Comparison of ENCODE assay signal across 11 cellular contexts in the genomic region with DNA sequence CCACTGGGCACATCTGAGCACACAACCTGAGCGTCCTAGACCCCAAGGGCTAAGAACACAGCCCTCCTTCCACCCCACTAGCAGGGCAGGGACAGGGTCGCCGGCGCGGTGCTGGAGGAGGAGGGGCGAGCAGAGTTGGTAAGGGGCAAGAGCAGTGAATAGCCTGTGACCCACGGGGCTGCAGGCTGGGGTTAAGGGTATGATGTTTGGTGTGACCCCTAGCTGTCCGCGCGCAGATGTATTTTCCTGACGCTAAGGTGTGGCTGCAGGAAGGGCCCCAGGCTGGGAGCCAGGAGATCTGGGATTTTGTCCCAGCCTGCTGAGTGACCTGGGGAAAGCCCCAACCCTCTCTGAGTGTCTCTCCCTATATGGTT. TPM values are rescaled to one million over a fixed set of nuclear protein-coding genes. Genes with fewer than 3 reads are reported as not detected.
DNase-seq lines count a peak whose midpoint lies in the region; ATAC-seq and TF ChIP-seq lines count a peak whose summit lies in the region.
"Had no signal": no experiment of that assay in that cellular context is flagged by ENCODE, and none has a peak within 500 bp of the region (broad histone marks: within the 10 kb centered on the region; RNA-seq: fewer than 3 reads in every experiment).

No MANE protein-coding gene starts in this region.

- no peaks in the 10 kb centered on the region for H3K36me3 Mint-ChIP-seq in activated CD4-positive, alpha-beta memory T cell treated with anti-CD3 and anti-CD28 coated beads for 36 hours

- WGBS in transverse colon (ENCODE audit: low coverage in 1 of 2), 2 donors = 33 to 46% methylated on average over 5 to 11 of the region's 11 CpGs
- 57 to 62% (median 60%) methylated on average over 11 of the region's 11 CpGs for WGBS in ovary, 3 donors

- H3K27ac Mint-ChIP-seq in activated CD4-positive, alpha-beta memory T cell treated with anti-CD3 and anti-CD28 coated beads for 36 hours = no peak overlapping the region

- H3K9me3 ChIP-seq in left ventricle myocardium inferior (replicated peaks) = no peaks in the 10 kb centered on the region
- H3K9me3 ChIP-seq in iPS-18a (ENCODE audit: control insufficient read depth, low read depth, low read length) = no peaks in the 10 kb centered on the region
- H3K9me3 ChIP-seq in transverse colon = no peaks in the 10 kb centered on the region
- no peaks in the 10 kb centered on the region for H3K9me3 ChIP-seq in ovary

- H3K4me1 ChIP-seq in left ventricle myocardium inferior = peaks cover 84% of the 10 kb centered on the region
- H3K4me1 ChIP-seq in iPS-18a (ENCODE audit: control insufficient read depth, low read depth, low read length) = peaks cover 22% of the 10 kb centered on the region
- H3K4me1 ChIP-seq in transverse colon = peaks cover 35 to 57% (median 41%) of the 10 kb centered on the region in 4 donors
- peaks cover 18% of the 10 kb centered on the region for H3K4me1 ChIP-seq in ovary (ENCODE audit: insufficient read depth)

- CTCF ChIA-PET in activated CD4-positive, alpha-beta memory T cell treated with anti-CD3 and anti-CD28 coated beads for 36 hours (lab: Charles Lee) = interaction anchor here (1.4 to 3.9 kb wide), 5 partner anchors 158 to 236 kb away, joined by 3 to 34 read pairs (median 19); a partner anchor contains a TSS

- in situ Hi-C loops in transverse colon (cut with MboI; ENCODE audit: low pct_ligation_motif_present in 1 of 4, low pct_unique_long_range_greater_than_20kb in 1 of 4, low sequenced_read_pairs in 3 of 4) = loop anchor here in 3 of 4 donors (5.0 to 10.0 kb wide), 3 partner anchors 166 to 176 kb away; a partner anchor contains a TSS

- ATAC-seq in left cardiac atrium = no peak
- ATAC-seq: activated CD4-positive, CD25-positive, alpha-beta regulatory T cell treated with anti-CD3 and anti-CD28 coated beads, Interleukin-2, amount 50 U/mL, for 24 hours had no signal

- TF ChIP-seq EP300 in transverse colon (IDR thresholded peaks at IDR 0.05; ENCODE audit: low read depth) = no peak
- no peak for TF ChIP-seq EP300 in ovary (IDR thresholded peaks at IDR 0.05)

- peak overlapping the region; percentile 81 for H3K4me3 Mint-ChIP-seq in activated CD4-positive, alpha-beta memory T cell treated with anti-CD3 and anti-CD28 coated beads for 36 hours

- H3K36me3 ChIP-seq in left ventricle myocardium inferior (no peaks in the 10 kb centered on the region), iPS-18a (ENCODE audit: control insufficient read depth, low read depth, low read length) (no peaks in the 10 kb centered on the region), transverse colon (no peaks in the 10 kb centered on the region), ovary (no peaks in the 10 kb centered on the region)

- peak overlapping the region; percentile 99 for H3K27ac ChIP-seq in left ventricle myocardium inferior (replicated peaks)
- H3K27ac ChIP-seq in iPS-18a (ENCODE audit: low read length) = no peak overlapping the region
- peak overlapping the region; percentile 96 to 97 (median 96) for H3K27ac ChIP-seq in transverse colon
- no peak overlapping the region for H3K27ac ChIP-seq in ovary

- intact Hi-C loops in left ventricle myocardium inferior (cut with micrococcal nuclease) = no loop called here
- intact Hi-C loops in left cardiac atrium (cut with DNase I) = loop anchor here in 1 of 2 donors (5.0 kb wide), 1 partner anchor 88 kb away; no protein-coding TSS in a partner anchor
- intact Hi-C loops in activated CD4-positive, alpha-beta memory T cell treated with anti-CD3 and anti-CD28 coated beads for 36 hours (cut with micrococcal nuclease) = loop anchor here (5.0 to 10.0 kb wide), 3 partner anchors 252 to 413 kb away; a partner anchor contains a TSS
- intact Hi-C loops in transverse colon (cut with DNase I; ENCODE audit: low total_unique reads) = no loop called here
- intact Hi-C loops in ovary (cut with DNase I) = loop anchor here (5.0 to 10.0 kb wide), 3 partner anchors 158 to 416 kb away; a partner anchor contains a TSS

- no peaks in the 10 kb centered on the region for H3K9me3 Mint-ChIP-seq in activated CD4-positive, alpha-beta memory T cell treated with anti-CD3 and anti-CD28 coated beads for 36 hours

- H3K27me3 Mint-ChIP-seq in activated CD4-positive, alpha-beta memory T cell treated with anti-CD3 and anti-CD28 coated beads for 36 hours = no peaks in the 10 kb centered on the region

- DNase-seq in left ventricle myocardium inferior = no peak
- DNase-seq in left cardiac atrium = no peak
- DNase-seq in activated CD4-positive, alpha-beta memory T cell treated with anti-CD3 and anti-CD28 coated beads for 36 hours = no peak
- DNase-seq in transverse colon = no peak
- no peak for DNase-seq in NCI-H146 (lab: John Stamatoyannopoulos, UW)
- DNase-seq in COR-L47 (lab: John Stamatoyannopoulos, UW) = no peak
- DNase-seq in ovary = no peak

- H3K9ac ChIP-seq in iPS-18a (ENCODE audit: low read length) = no peak overlapping the region

- peak overlapping the region; percentile 100 for H3K4me3 ChIP-seq in left ventricle myocardium inferior
- peak overlapping the region; percentile 25 for H3K4me3 ChIP-seq in iPS-18a (ENCODE audit: low read length)
- peak overlapping the region in 2 of 4 donors; percentile 85 to 87 for H3K4me3 ChIP-seq in transverse colon
- no peak overlapping the region for H3K4me3 ChIP-seq in ovary

- peaks cover 35% of the 10 kb centered on the region for H3K4me1 Mint-ChIP-seq in activated CD4-positive, alpha-beta memory T cell treated with anti-CD3 and anti-CD28 coated beads for 36 hours (ENCODE audit: low read depth)

- TF ChIP-seq CTCF in left ventricle myocardium inferior (IDR thresholded peaks at IDR 0.05; ENCODE audit: borderline replicate concordance) = no peak
- TF ChIP-seq CTCF in transverse colon (IDR thresholded peaks at IDR 0.05) = no peak
- no peak for TF ChIP-seq CTCF in ovary (IDR thresholded peaks at IDR 0.05)

- TF ChIP-seq POLR2A in transverse colon (IDR thresholded peaks at IDR 0.05) = no peak
- no peak for TF ChIP-seq POLR2A in ovary (IDR thresholded peaks at IDR 0.05)

- H3K27me3 ChIP-seq in left ventricle myocardium inferior (ENCODE audit: low read depth) (no peaks in the 10 kb centered on the region), iPS-18a (ENCODE audit: control insufficient read depth, insufficient read depth, low read length) (peaks cover 20% of the 10 kb centered on the region), transverse colon (no peaks in the 10 kb centered on the region), ovary (no peaks in the 10 kb centered on the region)

- POLR2A ChIA-PET in activated CD4-positive, alpha-beta memory T cell treated with anti-CD3 and anti-CD28 coated beads for 36 hours (lab: Charles Lee) = interaction anchor here (1.7 to 3.2 kb wide), 2 partner anchors 108 to 176 kb away, joined by 5 to 30 read pairs; a partner anchor contains a TSS

RNA-seq across cellular contexts. Expression of a gene that starts 1.3 kb away (rescaled TPM):
- total RNA-seq in left ventricle myocardium inferior (15.0 TPM), left cardiac atrium (10 to 100 TPM in 1 of 2 donors, 1 to 10 TPM in 1; 9.0 to 14.2 TPM), transverse colon (10 to 100 TPM; 20.9 to 27.9 (median 26.7) TPM), ovary (10 to 100 TPM; 16.8 to 66.1 (median 46.4) TPM)
- total RNA-seq in activated CD4-positive, alpha-beta memory T cell treated with anti-CD3 and anti-CD28 coated beads for 36 hours = 10 to 100 TPM; 14.1 to 14.2 TPM
- polyA plus RNA-seq in ovary = 10 to 100 TPM in 1 of 2 donors, 1 to 10 TPM in 1; 4.8 to 19.5 TPM

RNA-seq across cellular contexts. Expression of a gene that starts 57.8 kb away (rescaled TPM):
- total RNA-seq in left ventricle myocardium inferior = not detected
- total RNA-seq in left cardiac atrium = not detected
- not detected for total RNA-seq in activated CD4-positive, alpha-beta memory T cell treated with anti-CD3 and anti-CD28 coated beads for 36 hours
- not detected for total RNA-seq in transverse colon
- not detected for total RNA-seq in ovary
- not detected for polyA plus RNA-seq in ovary
- total RNA-seq: astrocyte, frontal cortex had no signal

Comparison
In these comparisons a context has a peak if more than half of its experiments do, and no peak if none do; other contexts are left out.
1. H3K27ac ChIP-seq: peak in left ventricle myocardium inferior (single experiment) and transverse colon (4 of 4); none in iPS-18a (single experiment) and ovary (0 of 2).
2. intact Hi-C loops: an anchor here in activated CD4-positive, alpha-beta memory T cell treated with anti-CD3 and anti-CD28 coated beads for 36 hours (5.0 to 10.0 kb wide) and ovary (5.0 to 10.0 kb wide); none called in left ventricle myocardium inferior and transverse colon.